In genomic region chr4:151325320-151326246, GRCh38 we compare ENCODE assay signal across 8 cellular contexts. TPM values are rescaled to one million over a fixed set of nuclear protein-coding genes. Genes with fewer than 3 reads are reported as not detected.
DNase-seq lines count a peak whose midpoint lies in the region; ATAC-seq lines count a peak whose summit lies in the region.

TSS of gene SH3D19 (minus strand) at chr4:151325605. CDS start at chr4:151325352, 253 bp downstream.

- H3K27ac ChIP-seq in adipose tissue (ENCODE audit: low read depth, low read length): peak within 1 kb of the TSS; percentile 91

- H3K27me3 ChIP-seq in MG63: no peaks in the 10 kb centered on the region

- H3K4me3 ChIP-seq in MG63: peak within 1 kb of the TSS; percentile 62

- 6 to 10% (median 6%) methylated on average over 44 to 66 of the region's 66 CpGs for WGBS in adipose tissue, 3 donors

- H3K9me3 ChIP-seq in MG63: no peaks in the 10 kb centered on the region

- intact Hi-C loops in Right ventricle myocardium inferior (cut with DNase I): loop anchor here (2.0 to 5.0 kb wide), 2 partner anchors 37 to 48 kb away; partner anchors contain the start of gene PRSS48

- H3K36me3 ChIP-seq in MG63: no peaks in the 10 kb centered on the region

- peak; percentile 95 for ATAC-seq in Right ventricle myocardium inferior
- ATAC-seq in GM18519 (IDR thresholded peaks at IDR 0.05; ENCODE audit: low FRiP score, unreplicated experiment): no peak
- no peak for ATAC-seq in GM19397 (IDR thresholded peaks at IDR 0.05; ENCODE audit: unreplicated experiment)
- ATAC-seq in GM21515 (IDR thresholded peaks at IDR 0.05; ENCODE audit: unreplicated experiment): no peak

- DNase-seq in EH (ENCODE audit: low read depth) (peak; percentile 73), MG63 (peak; percentile 79), Right ventricle myocardium inferior (ENCODE audit: missing footprints) (peak; percentile 77), occipital lobe (lab: John Stamatoyannopoulos, UW) (peak; percentile 33)

RNA-seq across cellular contexts. Expression of gene SH3D19, which starts in this region (rescaled TPM):
- 5.3 and 7.0 TPM in 2 replicates for total RNA-seq in MG63 (2014; rRNA removed; shearing (Covaris generic); ENCODE audit: low replicate concordance)
- polyA plus RNA-seq in adipose tissue: 100 to 1,000 TPM in 1 of 3 donors, 10 to 100 TPM in 1, 1 to 10 TPM in 1; 9.0 to 163 (median 49.0) TPM
- total RNA-seq in Right ventricle myocardium inferior: 108 TPM
- 5.5 TPM for total RNA-seq in occipital lobe

Comparison
In these comparisons a context has a peak if more than half of its experiments do, and no peak if none do; other contexts are left out.
1. RNA of gene SH3D19 (total RNA-seq): 108 TPM in Right ventricle myocardium inferior (single experiment); 5.5 TPM in occipital lobe (single experiment) and 5.3 to 7.0 TPM in MG63; every median in the first group is over 10 times any median in the second.
2. Peak in every context shown above with its lines, with median percentiles within 50 percentile points of each other: DNase-seq.